ENCODE assay signal across 8 cellular contexts in genomic region chr6:2988076-2988425, GRCh38. TPM values are rescaled to one million over a fixed set of nuclear protein-coding genes. Genes with fewer than 3 reads are reported as not detected.
DNase-seq lines count a peak whose midpoint lies in the region; ATAC-seq and TF ChIP-seq lines count a peak whose summit lies in the region.

No MANE protein-coding gene starts in this region.

- H4K91ac ChIP-seq in H9 (ENCODE audit: insufficient read length, low read depth, low read length): no peak overlapping the region

- H3K36me3 ChIP-seq in SU-DHL-6 (ENCODE audit: low read length) (no peaks in the 10 kb centered on the region), skeletal muscle satellite cell (ENCODE audit: insufficient read depth, low read length) (no peaks in the 10 kb centered on the region)

- peaks cover 13% of the 10 kb centered on the region for H3K23me2 ChIP-seq in H9 (ENCODE audit: insufficient read length, low read depth, low read length, poor library complexity, severe bottlenecking)

- H3K14ac ChIP-seq in H9 (ENCODE audit: insufficient read depth, low read length): peak overlapping the region; percentile 92; the same call in 1 of the 2 replicates

- H3K4me2 ChIP-seq in H9 (ENCODE audit: insufficient read depth, insufficient read length, low read length) (peak overlapping the region; percentile 58), SU-DHL-6 (ENCODE audit: low read depth, low read length, poor library complexity, severe bottlenecking) (peak overlapping the region; percentile 79), skeletal muscle satellite cell (ENCODE audit: low read length) (peak overlapping the region; percentile 91)

- WGBS in H9 (ENCODE audit: extremely low coverage, insufficient read length, low lambda C conversion rate): no CpG with 5 or more reads among the region's 3 CpGs

- H3K4me3 ChIP-seq in SU-DHL-6 (ENCODE audit: insufficient read depth, low read length, poor library complexity, severe bottlenecking): peak overlapping the region; percentile 63
- H3K4me3 ChIP-seq in fibroblast of the aortic adventitia (ENCODE audit: low read depth, low read length): peak overlapping the region; percentile 83
- peak overlapping the region; percentile 76 for H3K4me3 ChIP-seq in skeletal muscle satellite cell (ENCODE audit: low read length)

- H2BK15ac ChIP-seq in H9 (ENCODE audit: low read depth, low read length): no peak overlapping the region

- H3K4me1 ChIP-seq in H9 (ENCODE audit: insufficient read depth, low read length) (peaks cover 8% of the 10 kb centered on the region; the same call in 1 of the 2 replicates), skeletal muscle satellite cell (ENCODE audit: control insufficient read depth, insufficient read depth, low read length) (peaks cover 28% of the 10 kb centered on the region)

- H3K36me3 Mint-ChIP-seq in H9 (ENCODE audit: insufficient read depth in 1 of 3, low read depth in 3 of 3): peaks cover 0 to 5% (median 0%) of the 10 kb centered on the region in 3 experiments; a peak in 2 of 7 replicates

- H3T11ph ChIP-seq in H9 (ENCODE audit: low read length): no peak overlapping the region

- no peaks in the 10 kb centered on the region for H3K27me3 ChIP-seq in H9 (ENCODE audit: insufficient read depth, low read length)
- no peaks in the 10 kb centered on the region for H3K27me3 ChIP-seq in SU-DHL-6 (ENCODE audit: low read length)
- H3K27me3 ChIP-seq in skeletal muscle satellite cell (ENCODE audit: control insufficient read depth, insufficient read depth, low read length): no peaks in the 10 kb centered on the region

- H4K8ac ChIP-seq in H9 (replicated peaks; ENCODE audit: insufficient read length, low read depth, low read length): no peak overlapping the region

- peaks cover 10% of the 10 kb centered on the region for H3F3A ChIP-seq in SU-DHL-6 (ENCODE audit: insufficient read depth)

- H4K5ac ChIP-seq in H9 (ENCODE audit: insufficient read length, low read depth, low read length): peak overlapping the region; percentile 43

- H3K4me1 Mint-ChIP-seq in H9: peaks cover 56 to 57% of the 10 kb centered on the region in 2 experiments

- TF ChIP-seq CTCF in H9 (conservative IDR thresholded peaks at IDR 0.05) (0 out of 3 replicates have a peak, but pooled peaks have one; percentile 8), SU-DHL-6 (IDR thresholded peaks at IDR 0.05; ENCODE audit: insufficient read depth, low read length, poor library complexity, severe bottlenecking) (no peak), fibroblast of the aortic adventitia (IDR thresholded peaks at IDR 0.05; ENCODE audit: insufficient read depth, low read length) (peak; percentile 6)

- H3K27ac Mint-ChIP-seq in H9: peak overlapping the region; percentile 97 to 99 (median 97)

- no peaks in the 10 kb centered on the region for H3K79me2 ChIP-seq in H9 (ENCODE audit: insufficient read depth, low read length)
- H3K79me2 ChIP-seq in SU-DHL-6 (ENCODE audit: insufficient read depth, low read length): no peaks in the 10 kb centered on the region

- no peak overlapping the region for H2BK12ac ChIP-seq in H9 (ENCODE audit: insufficient read length, low read depth, low read length)

- peak overlapping the region; percentile 77 to 91 for H3K4me3 Mint-ChIP-seq in H9

- no peak overlapping the region for H2AK5ac ChIP-seq in H9 (ENCODE audit: insufficient read length, low read length)

- no peaks in the 10 kb centered on the region for H3K79me1 ChIP-seq in H9 (ENCODE audit: insufficient read depth, low read depth, low read length, poor library complexity, severe bottlenecking)

- H3K56ac ChIP-seq in H9 (ENCODE audit: insufficient read length, low read depth, low read length): no peak overlapping the region

- H3K9me3 ChIP-seq in H9 (ENCODE audit: control insufficient read depth, low read depth, low read length) (no peaks in the 10 kb centered on the region), SU-DHL-6 (ENCODE audit: insufficient read depth, low read length) (no peaks in the 10 kb centered on the region), skeletal muscle satellite cell (replicated peaks; ENCODE audit: low read length) (no peaks in the 10 kb centered on the region)

- no peak overlapping the region for H2BK120ac ChIP-seq in H9 (ENCODE audit: low read depth, low read length, poor library complexity, severe bottlenecking)

- peak overlapping the region; percentile 1 for H2BK5ac ChIP-seq in H9 (ENCODE audit: insufficient read length, low read length)

- no peak overlapping the region for H2AFZ ChIP-seq in H9 (ENCODE audit: low read length)
- H2AFZ ChIP-seq in SU-DHL-6 (ENCODE audit: low read depth, low read length, severe bottlenecking): peak overlapping the region; percentile 93

- H4K20me1 ChIP-seq in H9 (ENCODE audit: control insufficient read depth, insufficient read depth, insufficient read length) (no peaks in the 10 kb centered on the region), SU-DHL-6 (ENCODE audit: low read depth, low read length) (no peaks in the 10 kb centered on the region)

- no peak overlapping the region for H2BK20ac ChIP-seq in H9 (ENCODE audit: low read depth, low read length, poor library complexity, severe bottlenecking)

- H3K18ac ChIP-seq in H9 (ENCODE audit: insufficient read length, low read depth, low read length): peak overlapping the region; percentile 94

- no peaks in the 10 kb centered on the region for H3K9me3 Mint-ChIP-seq in H9

- ATAC-seq in GM19455 (IDR thresholded peaks at IDR 0.05; ENCODE audit: unreplicated experiment): no peak
- ATAC-seq in HG02759 (IDR thresholded peaks at IDR 0.05; ENCODE audit: unreplicated experiment): no peak
- no peak for ATAC-seq in GM18909 (IDR thresholded peaks at IDR 0.05; ENCODE audit: poor library complexity, unreplicated experiment)

- H3K4ac ChIP-seq in H9 (ENCODE audit: low read depth, low read length): no peak overlapping the region

- H3K9me2 ChIP-seq in SU-DHL-6 (replicated peaks; ENCODE audit: insufficient read depth, low read length): no peaks in the 10 kb centered on the region

- H3K23ac ChIP-seq in H9 (ENCODE audit: insufficient read length, low read depth, low read length): no peak overlapping the region

- DNase-seq in H9 (no peak), fibroblast of the aortic adventitia (ENCODE audit: low read depth) (no peak), NCI-H128 (lab: John Stamatoyannopoulos, UW; ENCODE audit: unreplicated experiment) (no peak)

- H3K27ac ChIP-seq in H9 (ENCODE audit: insufficient read length, low read depth, low read length): peak overlapping the region; percentile 75
- no peak overlapping the region for H3K27ac ChIP-seq in SU-DHL-6 (ENCODE audit: low read depth, low read length)

- peak overlapping the region; percentile 75 for H3K9ac ChIP-seq in H9 (ENCODE audit: extremely low read depth, insufficient read length, low read length)
- peak overlapping the region; percentile 67 for H3K9ac ChIP-seq in SU-DHL-6 (ENCODE audit: low read length)
- H3K9ac ChIP-seq in skeletal muscle satellite cell (ENCODE audit: low read depth, low read length): peak overlapping the region; percentile 94

- H3K27me3 Mint-ChIP-seq in H9 (ENCODE audit: low read depth): no peaks in the 10 kb centered on the region

RNA-seq across cellular contexts. Expression of gene NQO2, which starts 11.6 kb away (rescaled TPM):
- total RNA-seq in H9 (2021) (105 and 106 TPM in 2 replicates), fibroblast of the aortic adventitia (ENCODE audit: low replicate concordance) (20.6 and 47.7 TPM in 2 replicates)
- total RNA-seq in skeletal muscle satellite cell (2012; rRNA removed): 47.2 and 47.7 TPM in 2 replicates

RNA-seq across cellular contexts. Expression of gene SERPINB6, which starts 16.7 kb away (rescaled TPM):
- total RNA-seq in H9 (2021) (39.0 and 40.6 TPM in 2 replicates), fibroblast of the aortic adventitia (ENCODE audit: low replicate concordance) (102 and 164 TPM in 2 replicates)
- total RNA-seq in skeletal muscle satellite cell (2012; rRNA removed): 81.6 and 82.6 TPM in 2 replicates
